Comparison of ENCODE assay signal across 12 cellular contexts in the genomic region with DNA sequence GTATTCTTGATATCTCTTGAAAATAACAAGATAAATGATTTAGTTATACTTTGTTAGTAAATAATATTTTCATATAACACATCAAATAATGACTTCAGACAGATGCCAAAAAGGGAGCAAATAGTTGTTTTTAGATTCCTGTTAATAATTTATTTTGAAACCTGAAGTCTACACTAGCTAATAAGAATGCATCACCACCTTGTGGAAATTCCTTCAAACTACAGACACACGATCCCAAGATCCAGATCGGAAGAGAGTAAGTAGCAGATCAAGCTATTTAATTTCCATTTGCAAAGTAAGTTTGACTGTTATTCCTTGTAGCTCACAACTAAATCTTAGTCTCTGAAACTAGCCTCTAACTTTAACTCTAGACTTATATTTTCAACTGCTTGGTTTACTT. TPM values are rescaled to one million over a fixed set of nuclear protein-coding genes. Genes with fewer than 3 reads are reported as not detected.
DNase-seq lines count a peak whose midpoint lies in the region; ATAC-seq and TF ChIP-seq lines count a peak whose summit lies in the region.
"Had no signal": no experiment of that assay in that cellular context is flagged by ENCODE, and none has a peak within 500 bp of the region (broad histone marks: within the 10 kb centered on the region; RNA-seq: fewer than 3 reads in every experiment).

No MANE protein-coding gene starts in this region.

- ATAC-seq in SK-N-SH treated with all-trans-retinoic acid at 6 μM for 48 hours (no peak), HG03095 (IDR thresholded peaks at IDR 0.05; ENCODE audit: unreplicated experiment) (no peak)
- ATAC-seq: left cardiac atrium had no signal

- H3K4me1 ChIP-seq in SK-N-SH (ENCODE audit: control insufficient read depth in 1 of 2, insufficient read depth in 2 of 2, low read depth in 1 of 2, low read length in 1 of 2) (no peaks in the 10 kb centered on the region), NT2/D1 (ENCODE audit: insufficient read depth, insufficient read length) (no peaks in the 10 kb centered on the region)

- no peak for TF ChIP-seq EP300 in SK-N-SH (IDR thresholded peaks at IDR 0.05; ENCODE audit: borderline replicate concordance in 1 of 2, low read depth in 1 of 2, low read length in 1 of 2)

- no peak overlapping the region for H3K4me3 ChIP-seq in SK-N-SH (ENCODE audit: low read depth in 2 of 2, low read length in 1 of 2)
- no peak overlapping the region for H3K4me3 ChIP-seq in NT2/D1 (ENCODE audit: insufficient read length, low read depth)

- H3K9ac ChIP-seq in SK-N-SH (no peak overlapping the region), NT2/D1 (ENCODE audit: insufficient read length, low read depth) (no peak overlapping the region)

- 63% methylated on average over 2 of the region's 2 CpGs for WGBS in SK-N-SH (ENCODE audit: low lambda C conversion rate)

- DNase-seq in SK-N-SH (no peak), NT2/D1 (ENCODE audit: low read depth, low spot score) (peak; percentile 20), glomerular visceral epithelial cell (ENCODE audit: extremely low spot score) (peak; percentile 16), type B pancreatic cell (ENCODE audit: extremely low spot score, unreplicated experiment) (no peak), dermis blood vessel endothelial cell (no peak), NCI-H2196 (lab: John Stamatoyannopoulos, UW; ENCODE audit: unreplicated experiment) (no peak)
- DNase-seq: activated naive CD4-positive, alpha-beta T cell; left cardiac atrium had no signal

- H3K36me3 Mint-ChIP-seq in type B pancreatic cell = no peaks in the 10 kb centered on the region

- no peak overlapping the region for H3K4me3 Mint-ChIP-seq in type B pancreatic cell
- H3K4me3 Mint-ChIP-seq: brain had no signal

- H3K9me3 ChIP-seq in SK-N-SH = no peaks in the 10 kb centered on the region
- peaks cover 8% of the 10 kb centered on the region; the same call in 1 of the 2 replicates for H3K9me3 ChIP-seq in NT2/D1 (ENCODE audit: insufficient read depth, low read length)

- H3K27me3 Mint-ChIP-seq in type B pancreatic cell = no peaks in the 10 kb centered on the region

- CTCF ChIA-PET in SK-N-SH (lab: Yijun Ruan, JAX) = interaction anchor here (0.7 to 1.8 kb wide), 4 partner anchors 8 to 390 kb away, joined by 3 to 12 read pairs (median 4); no protein-coding TSS in a partner anchor

- H3K9me2 ChIP-seq in SK-N-SH = no peaks in the 10 kb centered on the region

- peaks cover 5% of the 10 kb centered on the region for H3F3A ChIP-seq in SK-N-SH (replicated peaks; ENCODE audit: insufficient read depth)

- H3K27ac Mint-ChIP-seq in type B pancreatic cell = no peak overlapping the region
- H3K27ac Mint-ChIP-seq: brain had no signal

- H3K27ac ChIP-seq in SK-N-SH (ENCODE audit: low read depth in 2 of 2, low read length in 1 of 2) = no peak overlapping the region

- H3K4me1 Mint-ChIP-seq in type B pancreatic cell (ENCODE audit: unreplicated experiment) = no peaks in the 10 kb centered on the region
- H3K4me1 Mint-ChIP-seq: brain had no signal

- no peaks in the 10 kb centered on the region for H4K20me1 ChIP-seq in SK-N-SH (ENCODE audit: insufficient read depth)

- H2AFZ ChIP-seq in SK-N-SH (ENCODE audit: low read depth) = no peak overlapping the region

- peak; percentile 36; the same call in 1 of the 2 replicates for TF ChIP-seq CTCF in SK-N-SH (IDR thresholded peaks at IDR 0.05)
- peak; percentile 48 for TF ChIP-seq CTCF in type B pancreatic cell (conservative IDR thresholded peaks at IDR 0.05)

- peaks cover 16% of the 10 kb centered on the region for H3K9me3 Mint-ChIP-seq in type B pancreatic cell

- H3K79me2 ChIP-seq in SK-N-SH (ENCODE audit: insufficient read depth) = no peaks in the 10 kb centered on the region

- POLR2A ChIA-PET in SK-N-SH (lab: Yijun Ruan, JAX) = no interaction called here

- TF ChIP-seq RAD21 in SK-N-SH (IDR thresholded peaks at IDR 0.05; ENCODE audit: low read length) = peak; percentile 47; the same call in 1 of the 2 replicates

- H3K36me3 ChIP-seq in SK-N-SH (replicated peaks in 1 of 2; ENCODE audit: control insufficient read depth in 1 of 2, insufficient read depth in 2 of 2, low read length in 1 of 2) (no peaks in the 10 kb centered on the region), NT2/D1 (ENCODE audit: insufficient read depth, insufficient read length, low read length) (no peaks in the 10 kb centered on the region)

- H3K27me3 ChIP-seq in SK-N-SH (ENCODE audit: insufficient read depth) (no peaks in the 10 kb centered on the region), NT2/D1 (ENCODE audit: insufficient read depth, insufficient read length) (no peaks in the 10 kb centered on the region)

- no peak overlapping the region for H3K4me2 ChIP-seq in SK-N-SH

TF ChIP-seq in SK-N-SH, 30 proteins besides CTCF, POLR2A, EP300 and RAD21:
- TF ChIP-seq SMC3 (IDR thresholded peaks at IDR 0.05; ENCODE audit: low read depth, low read length) (peak; percentile 32; the same call in 1 of the 2 replicates), TEAD4 (IDR thresholded peaks at IDR 0.05; ENCODE audit: borderline replicate concordance, insufficient read depth) (no peak), NRF1 (IDR thresholded peaks at IDR 0.05; ENCODE audit: low read depth, low read length) (no peak), MXI1 (IDR thresholded peaks at IDR 0.05; ENCODE audit: low read depth, low read length) (no peak)

TF ChIP-seq in SK-N-SH treated with all-trans-retinoic acid at 6 μM for 48 hours, 23 proteins besides CTCF, POLR2A, EP300 and RAD21:
- TF ChIP-seq ZC3H10 (CRISPR knock-in tag; IDR thresholded peaks at IDR 0.05) = no peak
- TF ChIP-seq SNAI2 (CRISPR knock-in tag; IDR thresholded peaks at IDR 0.05) = no peak
- TF ChIP-seq TOX (CRISPR knock-in tag; IDR thresholded peaks at IDR 0.05; ENCODE audit: borderline replicate concordance) = no peak
- TF ChIP-seq PATZ1 (CRISPR knock-in tag; IDR thresholded peaks at IDR 0.05; ENCODE audit: borderline replicate concordance) = no peak
- TF ChIP-seq OSR1 (CRISPR knock-in tag; IDR thresholded peaks at IDR 0.05) = no peak
- no peak for TF ChIP-seq ZFP30 (CRISPR knock-in tag; IDR thresholded peaks at IDR 0.05)
- no peak for TF ChIP-seq PPARA (CRISPR knock-in tag; IDR thresholded peaks at IDR 0.05; ENCODE audit: borderline replicate concordance)
- TF ChIP-seq, protein P1, sequence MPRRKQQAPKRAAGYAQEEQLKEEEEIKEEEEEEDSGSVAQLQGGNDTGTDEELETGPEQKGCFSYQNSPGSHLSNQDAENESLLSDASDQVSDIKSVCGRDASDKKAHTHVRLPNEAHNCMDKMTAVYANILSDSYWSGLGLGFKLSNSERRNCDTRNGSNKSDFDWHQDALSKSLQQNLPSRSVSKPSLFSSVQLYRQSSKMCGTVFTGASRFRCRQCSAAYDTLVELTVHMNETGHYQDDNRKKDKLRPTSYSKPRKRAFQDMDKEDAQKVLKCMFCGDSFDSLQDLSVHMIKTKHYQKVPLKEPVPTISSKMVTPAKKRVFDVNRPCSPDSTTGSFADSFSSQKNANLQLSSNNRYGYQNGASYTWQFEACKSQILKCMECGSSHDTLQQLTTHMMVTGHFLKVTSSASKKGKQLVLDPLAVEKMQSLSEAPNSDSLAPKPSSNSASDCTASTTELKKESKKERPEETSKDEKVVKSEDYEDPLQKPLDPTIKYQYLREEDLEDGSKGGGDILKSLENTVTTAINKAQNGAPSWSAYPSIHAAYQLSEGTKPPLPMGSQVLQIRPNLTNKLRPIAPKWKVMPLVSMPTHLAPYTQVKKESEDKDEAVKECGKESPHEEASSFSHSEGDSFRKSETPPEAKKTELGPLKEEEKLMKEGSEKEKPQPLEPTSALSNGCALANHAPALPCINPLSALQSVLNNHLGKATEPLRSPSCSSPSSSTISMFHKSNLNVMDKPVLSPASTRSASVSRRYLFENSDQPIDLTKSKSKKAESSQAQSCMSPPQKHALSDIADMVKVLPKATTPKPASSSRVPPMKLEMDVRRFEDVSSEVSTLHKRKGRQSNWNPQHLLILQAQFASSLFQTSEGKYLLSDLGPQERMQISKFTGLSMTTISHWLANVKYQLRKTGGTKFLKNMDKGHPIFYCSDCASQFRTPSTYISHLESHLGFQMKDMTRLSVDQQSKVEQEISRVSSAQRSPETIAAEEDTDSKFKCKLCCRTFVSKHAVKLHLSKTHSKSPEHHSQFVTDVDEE (CRISPR knock-in tag; IDR thresholded peaks at IDR 0.05) = no peak
- TF ChIP-seq BACH2 (CRISPR knock-in tag; IDR thresholded peaks at IDR 0.05; ENCODE audit: borderline replicate concordance) = no peak
- TF ChIP-seq CSDC2 (CRISPR knock-in tag; IDR thresholded peaks at IDR 0.05) = no peak
- TF ChIP-seq RARB (CRISPR knock-in tag; IDR thresholded peaks at IDR 0.05) = no peak
- no peak for TF ChIP-seq ZNF70 (CRISPR knock-in tag; IDR thresholded peaks at IDR 0.05)
- TF ChIP-seq ZFP3 (CRISPR knock-in tag; IDR thresholded peaks at IDR 0.05) = no peak
- no peak for TF ChIP-seq TCF4 (CRISPR knock-in tag; IDR thresholded peaks at IDR 0.05; ENCODE audit: borderline replicate concordance)
- TF ChIP-seq GLIS3 (CRISPR knock-in tag; IDR thresholded peaks at IDR 0.05) = no peak
- TF ChIP-seq ZNF565 (CRISPR knock-in tag; conservative IDR thresholded peaks at IDR 0.05; ENCODE audit: low read depth) = no peak
- no peak for TF ChIP-seq ZNF8 (CRISPR knock-in tag; IDR thresholded peaks at IDR 0.05)
- no peak for TF ChIP-seq ISL1 (CRISPR knock-in tag; IDR thresholded peaks at IDR 0.05)
- no peak for TF ChIP-seq ESRRG (CRISPR knock-in tag; IDR thresholded peaks at IDR 0.05)

RNA-seq across cellular contexts. Expression of gene ISL1, which starts 35.5 kb away (rescaled TPM):
- polyA plus RNA-seq in SK-N-SH (2012; rRNA removed) = 15.2 and 15.5 TPM in 2 replicates
- polyA plus RNA-seq in SK-N-SH (2012; cell fraction: cytosol; rRNA removed) = 14.6 and 20.2 TPM in 2 replicates
- polyA plus RNA-seq in SK-N-SH (2012; cell fraction: nucleus; rRNA removed) = 22.3 and 38.7 TPM in 2 replicates
- total RNA-seq in type B pancreatic cell (ENCODE audit: low replicate concordance) (31.5 and 39.4 TPM in 2 replicates), dermis blood vessel endothelial cell (not detected in 2 replicates)
- total RNA-seq: left cardiac atrium, pulmonary artery endothelial cell had no signal

Comparison
In these comparisons a context has a peak if more than half of its experiments do, and no peak if none do; other contexts are left out.
1. DNase-seq: peak in NT2/D1 (single experiment) and glomerular visceral epithelial cell (single experiment); none in SK-N-SH (single experiment), type B pancreatic cell (single experiment), dermis blood vessel endothelial cell (single experiment) and NCI-H2196 (single experiment).
2. RNA of gene ISL1, which starts 35.5 kb away (total RNA-seq): 31.5 to 39.4 TPM in type B pancreatic cell; not detected in dermis blood vessel endothelial cell; every median in the first group is over 10 times any median in the second.